ENCODE assay signal across 22 cellular contexts in genomic region chr3:187961366-187961765, GRCh38.
"Had no signal": no experiment of that assay in that cellular context is flagged by ENCODE, and none has a peak within 500 bp of the region (broad histone marks: within the 10 kb centered on the region; RNA-seq: fewer than 3 reads in every experiment).

No MANE protein-coding gene starts in this region.

- DNase-seq: activated B cell treated with CpG ODN at 0.5 μM for 24 hours; activated CD4-positive, alpha-beta T cell treated with anti-CD3 and anti-CD28 coated beads for 1 hour; activated CD4-positive, alpha-beta T cell treated with anti-CD3 and anti-CD28 coated beads, Interleukin-2, amount 10 ng/mL, durations not matched to agents 24 days and 14 days; activated CD4-positive, alpha-beta T cell treated with anti-CD3 and anti-CD28 coated beads, Interleukin-2, amount 50 U/mL, for 48 hours; activated CD8-positive, alpha-beta memory T cell treated with anti-CD3 and anti-CD28 coated beads, Interleukin-2, amount 10 ng/mL, durations not matched to agents 7 days and 5 days; activated effector memory CD4-positive, alpha-beta T cell treated with Interleukin-2 at 50 U/mL for 16 hours; activated naive CD4-positive, alpha-beta T cell; activated T-cell treated with anti-CD3 and anti-CD28 coated beads, Interleukin-2, amount 50 U/mL, for 24 hours; anterior cingulate cortex; central memory CD4-positive, alpha-beta T cell; NCI-H1105 treated with DMSO at 0.1 percent for 48 hours; NCI-H1436 treated with DMSO at 0.1 percent for 48 hours; NCI-H187; NCI-H2081; NCI-H510A treated with DMSO at 0.1 percent for 48 hours; NCI-H69; NK-92 treated with Interleukin-12 subunit alpha and Interleukin-12 subunit beta, amount 100 ng/mL, for 24 hours; PC-3; SHP77; T-helper 2 cell; T1000 had no signal

- H3K36me3 ChIP-seq: breast epithelium had no signal

- ATAC-seq: activated CD8-positive, alpha-beta memory T cell treated with anti-CD3 and anti-CD28 coated beads, Interleukin-2, amount 10 ng/mL, durations not matched to agents 7 days and 5 days; PC-3 had no signal

- H3K4me3 ChIP-seq: breast epithelium had no signal

- H3K27ac ChIP-seq: breast epithelium had no signal

- H3K9me3 ChIP-seq: breast epithelium had no signal

- H3K4me1 ChIP-seq: breast epithelium had no signal

- H3K27me3 ChIP-seq: breast epithelium had no signal
